ENCODE assay signal across 8 cellular contexts in the genomic region with DNA sequence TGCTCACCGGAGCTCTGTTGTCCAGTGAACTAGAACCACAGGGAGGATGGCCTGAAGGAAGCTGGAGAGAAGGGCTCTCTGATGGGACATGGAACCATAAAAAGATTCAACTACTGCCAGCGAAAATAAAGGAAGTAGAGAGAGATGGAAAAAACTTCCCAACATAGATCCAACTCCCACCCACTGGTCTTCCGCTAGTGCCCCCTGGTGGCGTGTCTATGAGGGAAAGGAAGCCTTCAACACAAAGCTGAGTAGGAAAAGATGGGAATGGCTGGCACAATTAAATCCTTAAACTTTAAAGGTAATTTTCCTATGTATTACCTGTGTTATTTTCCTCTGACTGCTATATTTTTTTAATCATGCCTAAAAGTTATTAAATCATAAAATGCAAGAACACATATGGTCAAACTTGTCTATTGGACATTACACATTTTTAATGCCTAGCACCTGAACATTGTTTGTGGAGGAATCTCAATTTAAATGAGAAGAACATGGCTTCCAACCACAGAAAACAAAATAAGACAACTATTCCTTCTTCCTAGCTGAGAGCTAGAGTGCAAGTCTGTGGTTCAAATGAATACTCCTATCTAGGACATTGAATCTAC. TPM values are rescaled to one million over a fixed set of nuclear protein-coding genes. Genes with fewer than 3 reads are reported as not detected.
A peak's percentile ranks its signal among the peaks of the same experiment; 100 is the strongest.
DNase-seq lines count a peak whose midpoint lies in the region; ATAC-seq and TF ChIP-seq lines count a peak whose summit lies in the region.

No MANE protein-coding gene starts in this region.

- peak; percentile 1 to 15 for DNase-seq in activated CD4-positive, alpha-beta T cell treated with anti-CD3 and anti-CD28 coated beads for 24 hours (ENCODE audit: low read depth in 2 of 2)
- no peak for DNase-seq in activated CD4-positive, alpha-beta T cell treated with anti-CD3 and anti-CD28 coated beads for 1 hour
- DNase-seq in NCI-H2029 treated with DMSO at 0.1 percent for 48 hours (lab: John Stamatoyannopoulos, UW) (peak; percentile 2), ascending aorta (ENCODE audit: low spot score in 2 of 2) (peak in 1 of 2 donors; percentile 74), kidney glomerular epithelial cell (lab: John Stamatoyannopoulos, UW) (peak; percentile 20), substantia nigra (lab: John Stamatoyannopoulos, UW) (peak in 25 of 49 donors; percentile 0 to 66 (median 18)), superior temporal gyrus (ENCODE audit: extremely low spot score) (no peak)

- no peaks in the 10 kb centered on the region for H3K9me3 ChIP-seq in ascending aorta

- intact Hi-C loops in ascending aorta (cut with DNase I), result loop anchor here (10.0 kb wide), 1 partner anchor 667 kb away; no protein-coding TSS in a partner anchor

- peak in 2 of 3 experiments; percentile 44 to 50 for TF ChIP-seq CTCF in ascending aorta (IDR thresholded peaks at IDR 0.05)

- H3K27me3 ChIP-seq in ascending aorta, result no peaks in the 10 kb centered on the region

- H3K4me3 ChIP-seq in ascending aorta, result no peak overlapping the region

- H3K4me1 ChIP-seq in ascending aorta, result peaks cover 0 to 8% of the 10 kb centered on the region in 2 donors

- peaks cover 4 to 34% of the 10 kb centered on the region in 2 donors for H3K36me3 ChIP-seq in ascending aorta

- ATAC-seq in GM18520 (IDR thresholded peaks at IDR 0.05; ENCODE audit: unreplicated experiment), result no peak

- H3K27ac ChIP-seq in ascending aorta (no peak overlapping the region), substantia nigra (ENCODE audit: low read depth, low read length, poor library complexity, severe bottlenecking) (no peak overlapping the region)

RNA-seq across cellular contexts. Expression of a gene that starts 51.5 kb away (rescaled TPM):
- 11.6 TPM for total RNA-seq in ascending aorta

Comparison
In these comparisons a context has a peak if more than half of its experiments do, and no peak if none do; other contexts are left out.
1. DNase-seq: peak in activated CD4-positive, alpha-beta T cell treated with anti-CD3 and anti-CD28 coated beads for 24 hours (2 of 2), NCI-H2029 treated with DMSO at 0.1 percent for 48 hours (single experiment), kidney glomerular epithelial cell (single experiment) and substantia nigra (25 of 49); none in activated CD4-positive, alpha-beta T cell treated with anti-CD3 and anti-CD28 coated beads for 1 hour (single experiment) and superior temporal gyrus (single experiment).